8 cellular contexts compared by ENCODE assay signal in genomic region chr14:23301288-23301968, GRCh38. TPM values are rescaled to one million over a fixed set of nuclear protein-coding genes. Genes with fewer than 3 reads are reported as not detected.
A peak's percentile ranks its signal among the peaks of the same experiment; 100 is the strongest.
DNase-seq lines count a peak whose midpoint lies in the region; FAIRE-seq and TF ChIP-seq lines count a peak whose summit lies in the region.

No MANE protein-coding gene starts in this region.

- no peaks in the 10 kb centered on the region for H3K9me3 ChIP-seq in ES-I3 (ENCODE audit: control insufficient read depth, insufficient read depth, low read length)
- H3K9me3 ChIP-seq in stomach, result no peaks in the 10 kb centered on the region

- DNase-seq in H54 (ENCODE audit: insufficient read length, low spot score) (peak; percentile 82), LNCaP clone FGC (ENCODE audit: low read depth) (peak; percentile 94), RPMI8226 (peak; percentile 97), fibroblast of the conjunctiva (ENCODE audit: low read depth) (peak; percentile 98), neural crest cell (ENCODE audit: low read depth, low spot score) (peak; percentile 96), stomach (peak; percentile 99)
- peak; percentile 97 for DNase-seq in activated effector memory CD4-positive, alpha-beta T cell treated with Interleukin-2 at 50 U/mL for 16 hours

- H3K9me3 Mint-ChIP-seq in neural crest cell, result no peaks in the 10 kb centered on the region

- intact Hi-C loops in stomach (cut with DNase I; ENCODE audit: low total_unique reads), result no loop called here

- peak overlapping the region; percentile 93 to 98 (median 98) for H3K27ac ChIP-seq in stomach

- no peaks in the 10 kb centered on the region for H3K27me3 ChIP-seq in stomach

- TF ChIP-seq CTCF in LNCaP clone FGC (IDR thresholded peaks at IDR 0.05; ENCODE audit: control insufficient read depth, extremely low read depth, insufficient read depth) (peak; percentile 94), neural crest cell (conservative IDR thresholded peaks at IDR 0.05) (peak; percentile 78), stomach (IDR thresholded peaks at IDR 0.05) (peak in 5 of 7 experiments; percentile 52 to 87 (median 64))

- H3K9ac ChIP-seq in ES-I3 (ENCODE audit: low read depth, low read length), result peak overlapping the region; percentile 74

- no peaks in the 10 kb centered on the region for H3K27me3 Mint-ChIP-seq in neural crest cell (ENCODE audit: low read depth)

- H3K4me1 ChIP-seq in ES-I3 (ENCODE audit: insufficient read depth, low read length) (no peaks in the 10 kb centered on the region; the same call in 1 of the 2 replicates), stomach (peaks cover 35 to 54% (median 52%) of the 10 kb centered on the region in 4 donors)

- H3K4me3 ChIP-seq in LNCaP clone FGC (ENCODE audit: low read depth, low read length) (peak overlapping the region; percentile 72), stomach (peak overlapping the region; percentile 67 to 73 (median 72))

- peak; percentile 36 for FAIRE-seq in H54 (lab: Jason Lieb, UNC)

- H3K36me3 ChIP-seq in ES-I3 (ENCODE audit: insufficient read depth, low read length), result no peaks in the 10 kb centered on the region
- peaks cover 0 to 23% (median 8%) of the 10 kb centered on the region in 4 donors for H3K36me3 ChIP-seq in stomach

- peak; percentile 48 for TF ChIP-seq POLR2A in H54 (IDR thresholded peaks at IDR 0.05; ENCODE audit: low read depth, low read length)
- peak in 2 of 4 donors; percentile 11 to 58 for TF ChIP-seq POLR2A in stomach (IDR thresholded peaks at IDR 0.05)

- peak overlapping the region; percentile 95 for H3K4me3 Mint-ChIP-seq in neural crest cell

- H3K4me1 Mint-ChIP-seq in neural crest cell, result peaks cover 44% of the 10 kb centered on the region

- WGBS in stomach, 5 donors, result 0 to 1% (median 0%) methylated on average over 32 to 87 of the region's 87 CpGs

- TF ChIP-seq EP300 in stomach (IDR thresholded peaks at IDR 0.05), result no peak

- H3K36me3 Mint-ChIP-seq in neural crest cell (ENCODE audit: low read depth), result no peaks in the 10 kb centered on the region

- H3K27ac Mint-ChIP-seq in neural crest cell (ENCODE audit: unreplicated experiment), result peak overlapping the region; percentile 98

RNA-seq across cellular contexts. Expression of gene PPP1R3E, which starts 1.2 kb away (rescaled TPM):
- total RNA-seq in neural crest cell, result 13.6 and 15.0 TPM in 2 replicates
- total RNA-seq in stomach, result 10 to 100 TPM in 1 of 5 donors, 1 to 10 TPM in 4; 1.7 to 17.0 (median 6.8) TPM
- 10 to 100 TPM; 13.5 to 17.6 (median 16.4) TPM for polyA plus RNA-seq in stomach

RNA-seq across cellular contexts. Expression of gene BCL2L2, which starts 5.2 kb away (rescaled TPM):
- total RNA-seq in neural crest cell, result 21.9 and 24.8 TPM in 2 replicates
- total RNA-seq in stomach, result 10 to 100 TPM; 14.0 to 47.5 (median 39.8) TPM
- polyA plus RNA-seq in stomach, result 10 to 100 TPM; 28.1 to 84.1 (median 48.4) TPM

RNA-seq across cellular contexts. Expression of gene HOMEZ, which starts 15.5 kb away (rescaled TPM):
- 14.8 and 17.2 TPM in 2 replicates for total RNA-seq in neural crest cell
- 100 to 1,000 TPM in 1 of 5 donors, 10 to 100 TPM in 1, 1 to 10 TPM in 3; 5.1 to 103 (median 8.3) TPM for total RNA-seq in stomach
- 1 to 10 TPM; 5.8 to 9.6 (median 7.0) TPM for polyA plus RNA-seq in stomach

RNA-seq across cellular contexts. Expression of gene PABPN1, which starts 19.8 kb away (rescaled TPM):
- total RNA-seq in neural crest cell (375 and 379 TPM in 2 replicates), stomach (100 to 1,000 TPM in 2 of 5 donors, 10 to 100 TPM in 3; 24.5 to 152 (median 70.5) TPM)
- 100 to 1,000 TPM; 131 to 190 (median 147) TPM for polyA plus RNA-seq in stomach

RNA-seq across cellular contexts. Expression of gene SLC22A17, which starts 51.3 kb away (rescaled TPM):
- total RNA-seq in neural crest cell (39.4 and 42.4 TPM in 2 replicates), stomach (10 to 100 TPM; 14.1 to 33.3 (median 22.3) TPM)
- 10 to 100 TPM in 2 of 3 donors, 1 to 10 TPM in 1; 7.0 to 18.3 (median 12.5) TPM for polyA plus RNA-seq in stomach

Comparison
In these comparisons a context has a peak if more than half of its experiments do, and no peak if none do; other contexts are left out.
1. Peak in every context shown above with its lines: DNase-seq, H3K4me3 ChIP-seq and H3K27ac ChIP-seq.